ENCODE assay signal across 31 cellular contexts in genomic region chr22:50068096-50068495, GRCh38. TPM values are rescaled to one million over a fixed set of nuclear protein-coding genes. Genes with fewer than 3 reads are reported as not detected.
"Had no signal": no experiment of that assay in that cellular context is flagged by ENCODE, and none has a peak within 500 bp of the region (broad histone marks: within the 10 kb centered on the region; RNA-seq: fewer than 3 reads in every experiment).

No MANE protein-coding gene starts in this region.

- ATAC-seq: stimulated activated effector memory CD8-positive, alpha-beta T cell treated with anti-CD3 and anti-CD28 coated beads, Interleukin-12 subunit alpha, Interleukin-12 subunit beta, amount 100 ng/mL, for 72 hours; stimulated activated memory B cell treated with anti-CD40 and anti-IgM and Interleukin-4, amounts not matched to agents 10 μg/mL and 1 μg/mL and 100 μg/mL, for 72 hours; stimulated activated naive B cell treated with anti-CD40 and anti-IgM and Interleukin-4, amounts not matched to agents 10 μg/mL and 1 μg/mL and 100 μg/mL, for 72 hours; stimulated activated naive CD8-positive, alpha-beta T cell treated with anti-CD3 and anti-CD28 coated beads, Interleukin-15, amount 100 ng/mL, for 72 hours; stimulated activated naive CD8-positive, alpha-beta T cell treated with anti-CD3 and anti-CD28 coated beads, Interleukin-15, Interleukin-2, amounts not matched to agents 100 U/mL and 50 U/mL, for 24 hours; upper lobe of right lung had no signal

- H3K4me1 ChIP-seq: stomach, suprapubic skin, testis, thyroid gland, tibial artery, tibial nerve, transverse colon, upper lobe of left lung, upper lobe of right lung, uterus, vagina had no signal

- H3K36me3 ChIP-seq: stomach, suprapubic skin, thoracic aorta, thyroid gland, tibial artery, tibial nerve, transverse colon, upper lobe of left lung, upper lobe of right lung, uterus, vagina had no signal

- H3K27ac ChIP-seq: stomach, suprapubic skin, testis, thoracic aorta, thyroid gland, tibial artery, tibial nerve, transverse colon, upper lobe of left lung, upper lobe of right lung, uterus, vagina had no signal

- H3K9me3 ChIP-seq: stomach, suprapubic skin, testis, thoracic aorta, thyroid gland, tibial artery, tibial nerve, transverse colon, upper lobe of left lung, upper lobe of right lung, uterus, vagina had no signal

- DNase-seq: stimulated activated CD4-positive, alpha-beta T cell treated with anti-CD3 and anti-CD28 coated beads, Interleukin-2, amount 100 ng/mL, for 48 hours; stimulated activated CD4-positive, alpha-beta T cell treated with anti-CD3 and anti-CD28 coated beads, Interleukin-4, amount 100 ng/mL, for 1 hour; stimulated activated CD4-positive, alpha-beta T cell treated with anti-CD3 and anti-CD28 coated beads, Interleukin-4, amount 100 ng/mL, for 24 hours; stimulated activated CD4-positive, alpha-beta T cell treated with anti-CD3 and anti-CD28 coated beads, Interleukin-4, amount 100 ng/mL, for 4 hours; stimulated activated CD8-positive, alpha-beta memory T cell treated with anti-CD3 and anti-CD28 coated beads, Interleukin-4, amount 100 ng/mL, for 48 hours; stimulated activated naive B cell treated with anti-CD40 and anti-IgM and Interleukin-4, amounts not matched to agents 10 μg/mL and 1 μg/mL and 100 μg/mL, for 72 hours; stimulated activated naive CD4-positive, alpha-beta T cell; stimulated activated naive CD4-positive, alpha-beta T cell treated with Interleukin-2 at 50 U/mL for 16 hours; stimulated activated naive CD8-positive, alpha-beta T cell treated with anti-CD3 and anti-CD28 coated beads, Interleukin-15, amount 100 ng/mL, for 72 hours; stimulated activated naive CD8-positive, alpha-beta T cell treated with anti-CD3 and anti-CD28 coated beads, Interleukin-15, Interleukin-2, amounts not matched to agents 100 U/mL and 50 U/mL, for 24 hours; stomach; substantia nigra; testis; thyroid gland; tibial artery; transverse colon; trophoblast cell; upper lobe of right lung; uterus had no signal

- H3K4me3 ChIP-seq: stomach, suprapubic skin, testis, thoracic aorta, thyroid gland, tibial artery, tibial nerve, transverse colon, upper lobe of left lung, upper lobe of right lung, uterus, vagina had no signal

- H3K27me3 ChIP-seq: testis, thyroid gland, upper lobe of left lung, upper lobe of right lung, uterus, vagina had no signal

RNA-seq across cellular contexts. Expression of gene TTLL8, which starts 10.0 kb away (rescaled TPM):
- total RNA-seq: stomach, subcutaneous adipose tissue, suprapubic skin, temporal lobe, thoracic aorta, thyroid gland, tibial nerve, transverse colon, upper lobe of left lung, upper lobe of right lung, ureter, urinary bladder, uterus, vagina had no signal
- polyA plus RNA-seq: stomach, thymus, urinary bladder had no signal

RNA-seq across cellular contexts. Expression of gene MLC1, which starts 17.1 kb away (rescaled TPM):
- total RNA-seq: stomach, tibial nerve, transverse colon had no signal
- polyA plus RNA-seq: stomach had no signal

RNA-seq across cellular contexts. Expression of gene IL17REL, which starts 55.5 kb away (rescaled TPM):
- total RNA-seq: subcutaneous adipose tissue, suprapubic skin, thoracic aorta, thyroid gland, tibial nerve, upper lobe of right lung, ureter, urinary bladder, vagina had no signal
